ENCODE assay signal across 1 cellular context in genomic region chr21:46285761-46286667, GRCh38.
A peak's percentile ranks its signal among the peaks of the same experiment; 100 is the strongest.
TF ChIP-seq lines count a peak whose summit lies in the region.

TSS of gene YBEY (plus strand) at chr21:46286342. CDS start at chr21:46286914, 572 bp downstream.

TF ChIP-seq in SK-N-SH, 30 proteins besides CTCF, POLR2A, EP300 and RAD21 (continued from another document):
- TF ChIP-seq ZBTB33 (IDR thresholded peaks at IDR 0.05; ENCODE audit: borderline replicate concordance, low read depth), result peak; percentile 93
- TF ChIP-seq USF2 (IDR thresholded peaks at IDR 0.05; ENCODE audit: borderline replicate concordance, low read depth, low read length), result no peak
- TF ChIP-seq IRF3 (IDR thresholded peaks at IDR 0.05; ENCODE audit: low read depth, low read length), result no peak
- no peak for TF ChIP-seq REST (IDR thresholded peaks at IDR 0.05; ENCODE audit: low read depth, low read length)
- TF ChIP-seq SMC3 (IDR thresholded peaks at IDR 0.05; ENCODE audit: low read depth, low read length), result no peak
